ENCODE assay signal across 8 cellular contexts in the genomic region with DNA sequence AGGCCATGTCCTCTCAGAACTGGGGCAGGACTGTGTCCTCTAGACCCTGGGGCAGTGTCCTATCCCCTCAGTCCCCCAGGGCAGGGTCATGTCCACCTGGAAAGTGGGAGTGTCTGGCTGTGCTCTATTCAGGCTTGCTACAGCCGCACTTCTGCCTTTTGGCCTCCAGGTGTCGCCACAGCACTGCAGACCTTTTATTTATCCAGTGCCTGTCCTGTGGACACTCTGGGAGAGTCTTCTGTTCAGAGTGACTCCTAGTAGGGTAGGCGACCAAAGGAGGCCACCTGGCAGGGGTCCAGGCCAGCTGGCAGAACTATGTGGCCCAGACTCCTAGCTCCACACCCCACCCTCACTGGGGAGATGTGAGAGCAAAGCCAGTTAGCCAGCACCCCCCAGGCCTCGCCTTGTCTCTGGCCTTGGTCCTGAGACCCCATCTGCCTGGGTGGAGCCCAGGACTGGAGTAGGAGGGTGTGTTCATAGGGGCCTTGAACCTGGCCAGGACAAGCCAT. TPM values are rescaled to one million over a fixed set of nuclear protein-coding genes. Genes with fewer than 3 reads are reported as not detected.
DNase-seq lines count a peak whose midpoint lies in the region; ATAC-seq, FAIRE-seq and TF ChIP-seq lines count a peak whose summit lies in the region.

No MANE protein-coding gene starts in this region.

- H3K36me3 ChIP-seq in WERI-Rb-1 (no peaks in the 10 kb centered on the region), bronchial epithelial cell (ENCODE audit: control insufficient read depth, insufficient read depth, low read length) (no peaks in the 10 kb centered on the region)

- TF ChIP-seq CTCF in WERI-Rb-1 (IDR thresholded peaks at IDR 0.05; ENCODE audit: low read depth, low read length), result peak; percentile 87
- peak; percentile 93 for TF ChIP-seq CTCF in bronchial epithelial cell (IDR thresholded peaks at IDR 0.05; ENCODE audit: insufficient read depth, low read length, severe bottlenecking)

- H3K4me3 ChIP-seq in WERI-Rb-1 (ENCODE audit: low read depth, low read length), result no peak overlapping the region
- no peak overlapping the region for H3K4me3 ChIP-seq in bronchial epithelial cell (ENCODE audit: low read depth, low read length)

- no peak overlapping the region for H3K27ac ChIP-seq in WERI-Rb-1

- FAIRE-seq in bronchial epithelial cell (lab: Jason Lieb, UNC), result no peak

- H3K27me3 ChIP-seq in WERI-Rb-1 (ENCODE audit: insufficient read depth, low read depth, severe bottlenecking) (no peaks in the 10 kb centered on the region), bronchial epithelial cell (ENCODE audit: control insufficient read depth, insufficient read depth, low read length) (peaks cover 6% of the 10 kb centered on the region)

- peak; percentile 61 to 65 for DNase-seq in AML-193 (lab: John Stamatoyannopoulos, UW)
- peak; percentile 84 for DNase-seq in NCI-H2029 (lab: John Stamatoyannopoulos, UW)
- peak; percentile 80 for DNase-seq in WERI-Rb-1
- peak; percentile 51 for DNase-seq in bronchial epithelial cell (ENCODE audit: low read depth)
- DNase-seq in kidney glomerular epithelial cell (lab: John Stamatoyannopoulos, UW), result peak; percentile 40
- DNase-seq in stimulated activated CD4-positive, alpha-beta T cell treated with anti-CD3 and anti-CD28 coated beads, Interleukin-2, amount 100 ng/mL, for 48 hours, result peak; percentile 62 to 68

- no peaks in the 10 kb centered on the region for H3K9me3 ChIP-seq in WERI-Rb-1 (ENCODE audit: severe bottlenecking)

- ATAC-seq in GM21447 (IDR thresholded peaks at IDR 0.05; ENCODE audit: unreplicated experiment) (peak; percentile 46), GM19351 (IDR thresholded peaks at IDR 0.05; ENCODE audit: unreplicated experiment) (no peak)

RNA-seq across cellular contexts. Expression of a gene that starts 3.9 kb away (rescaled TPM):
- 1.3 and 1.6 TPM in 2 replicates for total RNA-seq in bronchial epithelial cell

RNA-seq across cellular contexts. Expression of a gene that starts 11.6 kb away (rescaled TPM):
- total RNA-seq in bronchial epithelial cell, result 163 and 240 TPM in 2 replicates

RNA-seq across cellular contexts. Expression of a gene that starts 12.6 kb away (rescaled TPM):
- not detected in 2 replicates for total RNA-seq in bronchial epithelial cell
